ENCODE assay signal across 8 cellular contexts in the genomic region with DNA sequence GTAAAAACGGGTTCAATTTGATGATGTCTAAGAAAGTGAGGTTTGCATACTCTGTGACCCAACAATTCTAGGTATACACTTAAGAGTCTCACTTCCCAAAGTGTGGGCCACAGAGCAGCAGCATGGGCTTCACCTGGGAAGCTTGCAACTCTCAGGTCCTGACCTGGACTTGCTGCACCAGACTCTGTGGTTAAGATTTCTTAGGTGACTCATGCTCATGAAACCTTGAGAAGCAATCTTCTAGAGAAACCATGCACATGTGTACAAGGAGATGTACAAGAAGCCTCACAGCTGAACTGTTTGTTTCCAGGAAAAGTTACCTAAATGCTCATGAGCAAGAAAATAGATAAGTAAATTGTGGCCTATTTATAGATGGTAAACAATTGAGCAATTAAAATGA. TPM values are rescaled to one million over a fixed set of nuclear protein-coding genes. Genes with fewer than 3 reads are reported as not detected.
DNase-seq lines count a peak whose midpoint lies in the region; ATAC-seq and TF ChIP-seq lines count a peak whose summit lies in the region.

No MANE protein-coding gene starts in this region.

- no peaks in the 10 kb centered on the region for H3K9me3 ChIP-seq in A673 (ENCODE audit: low read depth, low read length, poor library complexity, severe bottlenecking)

- peaks cover 10% of the 10 kb centered on the region for H3K36me3 ChIP-seq in A673 (ENCODE audit: insufficient read depth, low read length, poor library complexity, severe bottlenecking)

- no peak overlapping the region for H3K27ac ChIP-seq in A673 (ENCODE audit: low read depth, low read length, poor library complexity, severe bottlenecking)

- H3K4me3 ChIP-seq in cardiac fibroblast (replicated peaks in 1 of 2; ENCODE audit: low read depth in 2 of 2, low read length in 2 of 2), result no peak overlapping the region
- H3K4me3 ChIP-seq in A673 (ENCODE audit: low read depth, low read length, poor library complexity, severe bottlenecking), result no peak overlapping the region

- ATAC-seq in GM19455 (IDR thresholded peaks at IDR 0.05; ENCODE audit: unreplicated experiment) (peak; percentile 96), HG03378 (IDR thresholded peaks at IDR 0.05; ENCODE audit: unreplicated experiment) (peak; percentile 97), sciatic nerve (no peak)

- TF ChIP-seq CTCF in cardiac fibroblast (IDR thresholded peaks at IDR 0.05; ENCODE audit: low read depth, low read length) (no peak), A673 (conservative IDR thresholded peaks at IDR 0.05; ENCODE audit: low read depth, low read length) (no peak)

- no peaks in the 10 kb centered on the region for H3K27me3 ChIP-seq in A673 (replicated peaks; ENCODE audit: insufficient read depth, low read depth, low read length, poor library complexity)

- H3K4me1 ChIP-seq in A673 (ENCODE audit: insufficient read depth, low read length, poor library complexity, severe bottlenecking), result no peaks in the 10 kb centered on the region

- DNase-seq in GM04503 (ENCODE audit: low read depth) (peak; percentile 13), cardiac fibroblast (ENCODE audit: low read depth in 2 of 2) (peak; percentile 15 to 60), A673 (ENCODE audit: low spot score) (no peak), sciatic nerve (ENCODE audit: low spot score) (no peak), NCI-H774 (lab: John Stamatoyannopoulos, UW) (no peak)
- DNase-seq in activated effector memory CD4-positive, alpha-beta T cell treated with Interleukin-2 at 50 U/mL for 16 hours, result no peak

- POLR2A ChIA-PET in A673 (lab: Charles Lee; ENCODE audit: low non-redundant PET), result no interaction called here

- intact Hi-C loops in A673 (cut with micrococcal nuclease; ENCODE audit: unreplicated experiment), result loop anchor here (5.0 kb wide), 1 partner anchor 43 kb away; no protein-coding TSS in a partner anchor
- intact Hi-C loops in sciatic nerve (cut with DNase I), result no loop called here

- CTCF ChIA-PET in A673 (lab: Charles Lee), result no interaction called here

- no TSS peak for BruUV-seq in A673 (replicated peaks; lab: Mats Ljungman, UMichigan)

RNA-seq across cellular contexts. Expression of a gene that starts 30.0 kb away (rescaled TPM):
- total RNA-seq in A673 (2021) (48.7 and 55.0 TPM in 2 replicates), sciatic nerve (48.3 TPM)

RNA-seq across cellular contexts. Expression of a gene that starts 43.8 kb away (rescaled TPM):
- total RNA-seq in A673 (2021), result 84.8 and 93.3 TPM in 2 replicates
- total RNA-seq in sciatic nerve, result 20.3 TPM

RNA-seq across cellular contexts. Expression of a gene that starts 44.0 kb away (rescaled TPM):
- total RNA-seq in A673 (2021), result 38.5 and 40.8 TPM in 2 replicates
- 16.3 TPM for total RNA-seq in sciatic nerve

Comparison
In these comparisons a context has a peak if more than half of its experiments do, and no peak if none do; other contexts are left out.
1. DNase-seq: peak in GM04503 (single experiment) and cardiac fibroblast (2 of 2); none in A673 (single experiment), sciatic nerve (single experiment), activated effector memory CD4-positive, alpha-beta T cell treated with Interleukin-2 at 50 U/mL for 16 hours (single experiment) and NCI-H774 (single experiment).